In genomic region chr9:127715443-127716337, GRCh38 we compare ENCODE assay signal across 8 cellular contexts. TPM values are rescaled to one million over a fixed set of nuclear protein-coding genes. Genes with fewer than 3 reads are reported as not detected.
DNase-seq lines count a peak whose midpoint lies in the region; ATAC-seq and TF ChIP-seq lines count a peak whose summit lies in the region.

PTRH1 (minus strand) TSS chr9:127715663; CDS start chr9:127715639, 24 bp downstream.
TTC16 (plus strand) TSS chr9:127716079; CDS start chr9:127716146, 67 bp downstream.

- H3K9me3 ChIP-seq in WERI-Rb-1 (ENCODE audit: severe bottlenecking) (no peaks in the 10 kb centered on the region), mammary epithelial cell (replicated peaks; ENCODE audit: insufficient read depth, low read length) (no peaks in the 10 kb centered on the region)

- DNase-seq in AG04449 (ENCODE audit: low read depth, low spot score): peak; percentile 46
- DNase-seq in NCI-H2196 treated with DMSO at 0.1 percent for 48 hours (lab: John Stamatoyannopoulos, UW; ENCODE audit: unreplicated experiment): peak; percentile 87
- DNase-seq in WERI-Rb-1: peak; percentile 98
- peak; percentile 95 for DNase-seq in mammary epithelial cell
- peak; percentile 99 for DNase-seq in iPS-NIHi11 (ENCODE audit: low spot score)

- peaks cover 14% of the 10 kb centered on the region for H3K4me1 ChIP-seq in mammary epithelial cell (ENCODE audit: insufficient read depth, low read length)

- H3K79me2 ChIP-seq in mammary epithelial cell (ENCODE audit: insufficient read depth, low read length): peaks cover 22% of the 10 kb centered on the region

- no peaks in the 10 kb centered on the region for H4K20me1 ChIP-seq in mammary epithelial cell (ENCODE audit: insufficient read depth, low read length)

- intact Hi-C loops in mammary epithelial cell (cut with micrococcal nuclease): loop anchor here (2.0 kb wide), 2 partner anchors 29 to 103 kb away; partner anchors contain the start of gene STXBP1

- H3K9ac ChIP-seq in mammary epithelial cell (ENCODE audit: insufficient read depth, low read length): peak within 1 kb of the TSS; percentile 68

- CTCF ChIA-PET in AG04449 (lab: Yijun Ruan, JAX) (interaction anchor here (0.9 to 4.3 kb wide), 11 partner anchors 15 to 206 kb away, joined by 3 to 34 read pairs (median 3); partner anchors contain the start of gene TOR2A), mammary epithelial cell (lab: Charles Lee; ENCODE audit: low non-redundant PET) (no interaction called here)

- POLR2A ChIA-PET in AG04449 (lab: Yijun Ruan, JAX): interaction anchor here (1.0 to 1.1 kb wide), 2 partner anchors 19 to 25 kb away, joined by 3 to 5 read pairs; partner anchors contain the start of gene TOR2A

- H3K27ac ChIP-seq in WERI-Rb-1: no peak within 1 kb of the TSS
- H3K27ac ChIP-seq in mammary epithelial cell (ENCODE audit: insufficient read depth, low read depth, low read length): peak within 1 kb of the TSS; percentile 85
- peak within 1 kb of the TSS; percentile 16 to 92 (median 80) for H3K27ac ChIP-seq in skin epidermis

- H3K4me3 ChIP-seq in AG04449 (ENCODE audit: low read depth, low read length) (peak within 1 kb of the TSS; percentile 75), WERI-Rb-1 (ENCODE audit: low read depth, low read length) (peak within 1 kb of the TSS; percentile 54), mammary epithelial cell (replicated peaks in 1 of 3; ENCODE audit: insufficient read depth in 1 of 3, low read depth in 2 of 3, low read length in 3 of 3) (peak within 1 kb of the TSS; percentile 67 to 92 (median 88)), skin epidermis (peak within 1 kb of the TSS; percentile 62 to 86 (median 79))

- no peak for TF ChIP-seq CTCF in AG04449 (IDR thresholded peaks at IDR 0.05; ENCODE audit: insufficient read depth, low read length, missing control alignments)
- TF ChIP-seq CTCF in WERI-Rb-1 (IDR thresholded peaks at IDR 0.05; ENCODE audit: low read depth, low read length): no peak
- TF ChIP-seq CTCF in mammary epithelial cell (conservative IDR thresholded peaks at IDR 0.05 in 1 of 2, IDR thresholded peaks at IDR 0.05 in 1 of 2; ENCODE audit: extremely low read depth in 1 of 2, insufficient read depth in 1 of 2, low read depth in 1 of 2, low read length in 2 of 2): no peak

- BruUV-seq in mammary epithelial cell (replicated peaks; lab: Mats Ljungman, UMichigan): no TSS peak

- H2AFZ ChIP-seq in mammary epithelial cell (ENCODE audit: low read depth, low read length): peak within 1 kb of the TSS; percentile 92

- no peaks in the 10 kb centered on the region for H3K27me3 ChIP-seq in WERI-Rb-1 (ENCODE audit: insufficient read depth, low read depth, severe bottlenecking)
- H3K27me3 ChIP-seq in mammary epithelial cell (ENCODE audit: insufficient read depth, low read length): no peaks in the 10 kb centered on the region

- in situ Hi-C loops in mammary epithelial cell (cut with MboI; ENCODE audit: low sequenced_read_pairs in 2 of 2): loop anchor here in 1 of 2 donors (10.0 to 25.0 kb wide), 2 partner anchors 101 to 228 kb away; partner anchors contain the start of gene STXBP1

- WGBS in mammary epithelial cell (ENCODE audit: low coverage, missing lambda C conversion rate): 7% methylated on average over 16 of the region's 65 CpGs

- peak within 1 kb of the TSS; percentile 95 for H3K4me2 ChIP-seq in mammary epithelial cell (ENCODE audit: insufficient read depth, low read depth, low read length)

- dilution Hi-C loops in mammary epithelial cell (cut with HindIII; ENCODE audit: low sequenced_read_pairs): loop anchor here (5.0 to 10.0 kb wide), 2 partner anchors 33 to 131 kb away; no protein-coding TSS in a partner anchor

- ATAC-seq in GM18907 (IDR thresholded peaks at IDR 0.05; ENCODE audit: unreplicated experiment): peak; percentile 87
- peak; percentile 85 for ATAC-seq in HG03139 (IDR thresholded peaks at IDR 0.05; ENCODE audit: unreplicated experiment)

- no peaks in the 10 kb centered on the region for H3K36me3 ChIP-seq in WERI-Rb-1
- H3K36me3 ChIP-seq in mammary epithelial cell (ENCODE audit: insufficient read depth, low read length): no peaks in the 10 kb centered on the region

RNA-seq across cellular contexts. Expression of gene PTRH1, which starts in this region (rescaled TPM):
- total RNA-seq in mammary epithelial cell: 10 to 100 TPM; 18.2 to 32.2 TPM
- 29.2 TPM for polyA plus RNA-seq in mammary epithelial cell
- polyA minus RNA-seq in mammary epithelial cell: 3.6 TPM

RNA-seq across cellular contexts. Expression of gene TTC16, which starts in this region (rescaled TPM):
- under 1 TPM; under 0.01 to 0.21 TPM for total RNA-seq in mammary epithelial cell
- 0.03 TPM for polyA plus RNA-seq in mammary epithelial cell
- polyA minus RNA-seq in mammary epithelial cell: not detected

Comparison
In these comparisons a context has a peak if more than half of its experiments do, and no peak if none do; other contexts are left out.
1. DNase-seq: peak in every context shown above with its lines; median percentile 99 in iPS-NIHi11; 98 in WERI-Rb-1; 95 in mammary epithelial cell; 87 in NCI-H2196 treated with DMSO at 0.1 percent for 48 hours; 46 in AG04449.